Comparison of ENCODE assay signal across 30 cellular contexts in genomic region chr2:180478883-180479282, GRCh38.
"Had no signal": no experiment of that assay in that cellular context is flagged by ENCODE, and none has a peak within 500 bp of the region (broad histone marks: within the 10 kb centered on the region; RNA-seq: fewer than 3 reads in every experiment).

No MANE protein-coding gene starts in this region.

- H3K27ac Mint-ChIP-seq: activated CD4-positive, alpha-beta T cell treated with anti-CD3 and anti-CD28 coated beads for 36 hours; activated CD8-positive, alpha-beta memory T cell treated with anti-CD3 and anti-CD28 coated beads, Interleukin-2, amount 10 ng/mL, durations not matched to agents 7 days and 5 days; activated CD8-positive, alpha-beta T cell treated with anti-CD3 and anti-CD28 coated beads, Interleukin-2, amount 10 ng/mL, durations not matched to agents 7 days and 5 days; activated naive CD4-positive, alpha-beta T cell treated with anti-CD3 and anti-CD28 coated beads, Interleukin-2, amount 50 U/mL, for 72 hours; activated T-helper 2 cell treated with anti-CD3 and anti-CD28 coated beads, Interferon-gamma antibody, Interleukin-2, Interleukin-4, amounts not matched to agents 10 μg/mL and 5 μg/mL and 100 μg/mL, durations not matched to agents 14 hours and 24 hours and 36 hours; immature natural killer cell; nephron progenitor cell; stimulated activated naive B cell treated with anti-CD40 and anti-IgM and Interleukin-4, amounts not matched to agents 10 μg/mL and 1 μg/mL and 100 μg/mL, for 72 hours; T-helper 2 cell treated with Interferon-gamma antibody and Interleukin-4, amounts not matched to agents 5 μg/mL and 100 μg/mL, for 36 hours had no signal

- DNase-seq: activated CD4-positive, alpha-beta T cell treated with anti-CD3 and anti-CD28 coated beads for 36 hours; activated CD4-positive, CD25-positive, alpha-beta regulatory T cell; activated CD8-positive, alpha-beta memory T cell treated with anti-CD3 and anti-CD28 coated beads, Interleukin-2, amount 10 ng/mL, durations not matched to agents 7 days and 5 days; activated CD8-positive, alpha-beta T cell treated with anti-CD3 and anti-CD28 coated beads, Interleukin-2, amount 10 ng/mL, durations not matched to agents 7 days and 5 days; activated T-cell treated with anti-CD3 and anti-CD28 coated beads, Interleukin-2, amount 50 U/mL, for 48 hours; brain microvascular endothelial cell; cortex of kidney; heart left ventricle; hypothalamus; immature natural killer cell; kidney; left colon; mammary epithelial cell; nephron progenitor cell; ovary; retina; sigmoid colon; stimulated activated CD4-positive, alpha-beta T cell treated with anti-CD3 and anti-CD28 coated beads, Interleukin-2, amount 100 ng/mL, for 24 hours; stimulated activated naive B cell treated with anti-CD40 and anti-IgM and Interleukin-4, amounts not matched to agents 10 μg/mL and 1 μg/mL and 100 μg/mL, for 72 hours; stomach; thyroid gland; upper lobe of right lung had no signal

- H3K9me3 ChIP-seq: ascending aorta, heart left ventricle, neutrophil, ovary, prostate gland, sigmoid colon, stomach, thyroid gland, upper lobe of right lung had no signal

- H3K36me3 ChIP-seq: ascending aorta, brain microvascular endothelial cell, heart left ventricle, neutrophil, ovary, prostate gland, sigmoid colon, stomach, thyroid gland, upper lobe of right lung had no signal

- H3K27me3 Mint-ChIP-seq: activated CD4-positive, alpha-beta T cell treated with anti-CD3 and anti-CD28 coated beads for 36 hours; activated CD8-positive, alpha-beta memory T cell treated with anti-CD3 and anti-CD28 coated beads, Interleukin-2, amount 10 ng/mL, durations not matched to agents 7 days and 5 days; stimulated activated naive B cell treated with anti-CD40 and anti-IgM and Interleukin-4, amounts not matched to agents 10 μg/mL and 1 μg/mL and 100 μg/mL, for 72 hours had no signal

- H3K27ac ChIP-seq: ascending aorta, brain microvascular endothelial cell, heart left ventricle, neutrophil, ovary, prostate gland, sigmoid colon, stomach, thyroid gland, upper lobe of right lung had no signal

- H3K4me1 Mint-ChIP-seq: activated CD4-positive, alpha-beta T cell treated with anti-CD3 and anti-CD28 coated beads for 36 hours; activated CD8-positive, alpha-beta memory T cell treated with anti-CD3 and anti-CD28 coated beads, Interleukin-2, amount 10 ng/mL, durations not matched to agents 7 days and 5 days; immature natural killer cell; nephron progenitor cell; stimulated activated naive B cell treated with anti-CD40 and anti-IgM and Interleukin-4, amounts not matched to agents 10 μg/mL and 1 μg/mL and 100 μg/mL, for 72 hours had no signal

- FAIRE-seq: endothelial cell of umbilical vein, kidney had no signal

- H3K27me3 ChIP-seq: ascending aorta, brain microvascular endothelial cell, heart left ventricle, neutrophil, ovary, sigmoid colon, stomach, thyroid gland, upper lobe of right lung had no signal

- H3K4me3 Mint-ChIP-seq: activated CD4-positive, alpha-beta T cell treated with anti-CD3 and anti-CD28 coated beads for 36 hours; activated CD8-positive, alpha-beta memory T cell treated with anti-CD3 and anti-CD28 coated beads, Interleukin-2, amount 10 ng/mL, durations not matched to agents 7 days and 5 days; activated CD8-positive, alpha-beta T cell treated with anti-CD3 and anti-CD28 coated beads, Interleukin-2, amount 10 ng/mL, durations not matched to agents 7 days and 5 days; immature natural killer cell; nephron progenitor cell; stimulated activated naive B cell treated with anti-CD40 and anti-IgM and Interleukin-4, amounts not matched to agents 10 μg/mL and 1 μg/mL and 100 μg/mL, for 72 hours; T-helper 2 cell treated with Interferon-gamma antibody and Interleukin-4, amounts not matched to agents 5 μg/mL and 100 μg/mL, for 36 hours had no signal

- H3K36me3 Mint-ChIP-seq: activated CD8-positive, alpha-beta memory T cell treated with anti-CD3 and anti-CD28 coated beads, Interleukin-2, amount 10 ng/mL, durations not matched to agents 7 days and 5 days; activated naive CD4-positive, alpha-beta T cell treated with anti-CD3 and anti-CD28 coated beads, Interleukin-2, amount 50 U/mL, for 72 hours; immature natural killer cell; stimulated activated naive B cell treated with anti-CD40 and anti-IgM and Interleukin-4, amounts not matched to agents 10 μg/mL and 1 μg/mL and 100 μg/mL, for 72 hours had no signal

- H3K9me3 Mint-ChIP-seq: activated naive CD4-positive, alpha-beta T cell treated with anti-CD3 and anti-CD28 coated beads, Interleukin-2, amount 50 U/mL, for 72 hours; activated T-helper 2 cell treated with anti-CD3 and anti-CD28 coated beads, Interferon-gamma antibody, Interleukin-2, Interleukin-4, amounts not matched to agents 10 μg/mL and 5 μg/mL and 100 μg/mL, durations not matched to agents 14 hours and 24 hours and 36 hours; immature natural killer cell; nephron progenitor cell; stimulated activated naive B cell treated with anti-CD40 and anti-IgM and Interleukin-4, amounts not matched to agents 10 μg/mL and 1 μg/mL and 100 μg/mL, for 72 hours; T-helper 2 cell treated with Interferon-gamma antibody and Interleukin-4, amounts not matched to agents 5 μg/mL and 100 μg/mL, for 36 hours had no signal

- H3K4me1 ChIP-seq: ascending aorta, heart left ventricle, prostate gland, sigmoid colon, stomach, thyroid gland, upper lobe of right lung had no signal

- H3K4me3 ChIP-seq: ascending aorta, heart left ventricle, ovary, prostate gland, sigmoid colon, smooth muscle cell, stomach, thyroid gland, upper lobe of right lung had no signal
